17 cellular contexts compared by ENCODE assay signal in genomic region chr11:133506023-133506422, GRCh38. TPM values are rescaled to one million over a fixed set of nuclear protein-coding genes. Genes with fewer than 3 reads are reported as not detected.
DNase-seq lines count a peak whose midpoint lies in the region; ATAC-seq and TF ChIP-seq lines count a peak whose summit lies in the region.
"Had no signal": no experiment of that assay in that cellular context is flagged by ENCODE, and none has a peak within 500 bp of the region (broad histone marks: within the 10 kb centered on the region; RNA-seq: fewer than 3 reads in every experiment).

No MANE protein-coding gene starts in this region.

- no peaks in the 10 kb centered on the region for H3K79me2 ChIP-seq in Karpas-422 (ENCODE audit: low read length)

- H3K27me3 Mint-ChIP-seq in endodermal cell (ENCODE audit: insufficient read depth): peaks cover 6% of the 10 kb centered on the region

- DNase-seq in Karpas-422 (peak; percentile 59), right cardiac atrium (no peak), endodermal cell (no peak), NCI-H524 (lab: John Stamatoyannopoulos, UW) (no peak), left ventricle myocardium inferior (no peak)
- DNase-seq: adrenal gland; cortex of kidney; IMR-90; mesenchymal stem cell; NCI-H2029; SK-N-SH; stimulated activated CD4-positive, alpha-beta T cell treated with anti-CD3 and anti-CD28 coated beads, Interleukin-2, amount 100 ng/mL, for 48 hours; stimulated activated naive CD8-positive, alpha-beta T cell treated with anti-CD3 and anti-CD28 coated beads, Interleukin-15, Interleukin-2, amounts not matched to agents 100 U/mL and 50 U/mL, for 24 hours; WERI-Rb-1 had no signal

- H3K36me3 ChIP-seq in Karpas-422 (ENCODE audit: insufficient read depth, low read length) (no peaks in the 10 kb centered on the region), endodermal cell (ENCODE audit: control insufficient read depth, insufficient read depth, low read length) (no peaks in the 10 kb centered on the region), left ventricle myocardium inferior (no peaks in the 10 kb centered on the region)
- H3K36me3 ChIP-seq: adrenal gland, WERI-Rb-1 had no signal

- no peak overlapping the region for H3K27ac Mint-ChIP-seq in endodermal cell

- H3K9me2 ChIP-seq in Karpas-422 (replicated peaks; ENCODE audit: insufficient read depth, low read length): no peaks in the 10 kb centered on the region
- H3K9me2 ChIP-seq: SK-N-SH had no signal

- peaks cover 16% of the 10 kb centered on the region for H3K4me1 ChIP-seq in Karpas-422 (ENCODE audit: low read length)
- H3K4me1 ChIP-seq in right cardiac atrium (ENCODE audit: control insufficient read depth, insufficient read depth, low read length): no peaks in the 10 kb centered on the region
- no peaks in the 10 kb centered on the region for H3K4me1 ChIP-seq in endodermal cell (ENCODE audit: control insufficient read depth, insufficient read depth, low read length)
- no peaks in the 10 kb centered on the region for H3K4me1 ChIP-seq in left ventricle myocardium inferior
- H3K4me1 ChIP-seq: adrenal gland had no signal

- H3K27me3 ChIP-seq in Karpas-422 (ENCODE audit: low read length): no peaks in the 10 kb centered on the region
- no peaks in the 10 kb centered on the region for H3K27me3 ChIP-seq in right cardiac atrium (ENCODE audit: control insufficient read depth, insufficient read depth)
- no peaks in the 10 kb centered on the region for H3K27me3 ChIP-seq in endodermal cell (ENCODE audit: control insufficient read depth, insufficient read depth, low read length, poor library complexity, severe bottlenecking)
- peaks cover 58% of the 10 kb centered on the region for H3K27me3 ChIP-seq in left ventricle myocardium inferior (ENCODE audit: low read depth)
- H3K27me3 ChIP-seq: adrenal gland had no signal

- H3K27ac ChIP-seq in Karpas-422 (ENCODE audit: low read length) (no peak overlapping the region), right cardiac atrium (ENCODE audit: low read length) (no peak overlapping the region), endodermal cell (ENCODE audit: low read depth, low read length) (no peak overlapping the region), left ventricle myocardium inferior (replicated peaks) (no peak overlapping the region)
- H3K27ac ChIP-seq: adrenal gland, WERI-Rb-1 had no signal

- no peaks in the 10 kb centered on the region for H3K36me3 Mint-ChIP-seq in endodermal cell (ENCODE audit: low read depth)

- H4K20me1 ChIP-seq in Karpas-422 (ENCODE audit: insufficient read depth, low read depth, low read length): no peaks in the 10 kb centered on the region

- no peak overlapping the region for H2AFZ ChIP-seq in Karpas-422 (ENCODE audit: low read length)

- TF ChIP-seq CTCF in endodermal cell (conservative IDR thresholded peaks at IDR 0.05) (no peak), left ventricle myocardium inferior (IDR thresholded peaks at IDR 0.05; ENCODE audit: borderline replicate concordance) (no peak)

- H3K4me1 Mint-ChIP-seq in endodermal cell: peaks cover 23% of the 10 kb centered on the region

- H3K4me3 ChIP-seq in Karpas-422 (ENCODE audit: low read length) (no peak overlapping the region), right cardiac atrium (ENCODE audit: low read length) (no peak overlapping the region), endodermal cell (ENCODE audit: low read length) (no peak overlapping the region), left ventricle myocardium inferior (no peak overlapping the region)
- H3K4me3 ChIP-seq: adrenal gland had no signal

- H3K4me3 Mint-ChIP-seq in endodermal cell: no peak overlapping the region

- ATAC-seq in GM18498 (IDR thresholded peaks at IDR 0.05; ENCODE audit: unreplicated experiment) (peak; percentile 60), GM19467 (IDR thresholded peaks at IDR 0.05; ENCODE audit: unreplicated experiment) (peak; percentile 60), HG02884 (IDR thresholded peaks at IDR 0.05; ENCODE audit: unreplicated experiment) (peak; percentile 85), right cardiac atrium (no peak)
- ATAC-seq: stimulated activated naive CD8-positive, alpha-beta T cell treated with anti-CD3 and anti-CD28 coated beads, Interleukin-15, Interleukin-2, amounts not matched to agents 100 U/mL and 50 U/mL, for 24 hours had no signal

- H3K4me2 ChIP-seq in Karpas-422 (ENCODE audit: low read depth, low read length, poor library complexity, severe bottlenecking): peak overlapping the region; percentile 29
- H3K4me2 ChIP-seq: SK-N-SH had no signal

- no peaks in the 10 kb centered on the region for H3K9me3 Mint-ChIP-seq in endodermal cell

- H3K9ac ChIP-seq in Karpas-422 (ENCODE audit: low read length) (no peak overlapping the region), endodermal cell (ENCODE audit: extremely low read depth, low read length, poor library complexity, severe bottlenecking) (no peak overlapping the region)
- H3K9ac ChIP-seq: SK-N-SH had no signal

- intact Hi-C loops in right cardiac atrium (cut with DNase I): no loop called here
- intact Hi-C loops in left ventricle myocardium inferior (cut with micrococcal nuclease): no loop called here

- no peaks in the 10 kb centered on the region for H3K9me3 ChIP-seq in Karpas-422 (ENCODE audit: low read length)
- no peaks in the 10 kb centered on the region for H3K9me3 ChIP-seq in right cardiac atrium (ENCODE audit: control insufficient read depth, low read length)
- no peaks in the 10 kb centered on the region for H3K9me3 ChIP-seq in endodermal cell (ENCODE audit: control insufficient read depth, low read length)
- H3K9me3 ChIP-seq in left ventricle myocardium inferior (replicated peaks): no peaks in the 10 kb centered on the region
- H3K9me3 ChIP-seq: adrenal gland, SK-N-SH had no signal

- 69% methylated on average over 3 of the region's 3 CpGs for WGBS in right cardiac atrium
- WGBS in endodermal cell (ENCODE audit: insufficient coverage in 1 of 2, insufficient read length in 1 of 2), 2 experiments: 72 to 100% methylated on average over 2 to 3 of the region's 3 CpGs

RNA-seq across cellular contexts. Expression of gene OPCML, which starts 26.3 kb away (rescaled TPM):
- not detected in 2 replicates for total RNA-seq in Karpas-422 (2014; rRNA removed; shearing (Covaris generic); ENCODE audit: low replicate concordance)
- total RNA-seq in right cardiac atrium (1 to 10 TPM in 3 of 4 donors, under 1 TPM in 1; 0.74 to 2.8 (median 1.5) TPM), endodermal cell (under 1 TPM; 0.49 to 0.86 TPM), left ventricle myocardium inferior (0.63 TPM)
- 0.14 TPM for polyA plus RNA-seq in right cardiac atrium
- 2.0 TPM for polyA plus RNA-seq in endodermal cell (2013, experiment 1 of 2)
- polyA plus RNA-seq in endodermal cell (2013, experiment 2 of 2): 3.3 TPM
- polyA plus RNA-seq: SK-N-SH had no signal

Comparison
In these comparisons a context has a peak if more than half of its experiments do, and no peak if none do; other contexts are left out.
1. ATAC-seq: peak in GM18498 (single experiment), GM19467 (single experiment) and HG02884 (single experiment); none in right cardiac atrium (0 of 2).